1 cellular context compared by ENCODE assay signal in genomic region chr3:188746291-188746783, GRCh38.
A peak's percentile ranks its signal among the peaks of the same experiment; 100 is the strongest.
TF ChIP-seq lines count a peak whose summit lies in the region.

No MANE protein-coding gene starts in this region.

TF ChIP-seq in HepG2, 621 proteins besides CTCF, POLR2A, EP300 and RAD21 (continued from another document and continues in another):
- no peak for TF ChIP-seq KIAA2018 (CRISPR knock-in tag; IDR thresholded peaks at IDR 0.05; ENCODE audit: borderline replicate concordance)
- no peak for TF ChIP-seq ZNF879 (CRISPR knock-in tag; IDR thresholded peaks at IDR 0.05)
- 0 out of 2 replicates have a peak, but pooled peaks have one; percentile 79 for TF ChIP-seq TOE1 (CRISPR knock-in tag; IDR thresholded peaks at IDR 0.05)
- TF ChIP-seq ZBTB7B (CRISPR knock-in tag; IDR thresholded peaks at IDR 0.05), result peak; percentile 76; the same call in 1 of the 2 replicates
- TF ChIP-seq POLR2AphosphoS2 (IDR thresholded peaks at IDR 0.05; ENCODE audit: low read depth, low read length), result no peak
- TF ChIP-seq SOX5 (CRISPR knock-in tag; IDR thresholded peaks at IDR 0.05; ENCODE audit: borderline replicate concordance), result peak; percentile 99
- TF ChIP-seq DNMT3B (CRISPR knock-in tag; conservative IDR thresholded peaks at IDR 0.05), result peak; percentile 93; the same call in 1 of the 2 replicates
- TF ChIP-seq PAXIP1 (CRISPR knock-in tag; conservative IDR thresholded peaks at IDR 0.05), result peak; percentile 99
- peak; percentile 59 for TF ChIP-seq PHF5A (CRISPR knock-in tag; IDR thresholded peaks at IDR 0.05; ENCODE audit: low read depth, unreplicated experiment)
- TF ChIP-seq ZNF3 (CRISPR knock-in tag; IDR thresholded peaks at IDR 0.05), result peak; percentile 55; the same call in 1 of the 2 replicates
- TF ChIP-seq BRCA1 (CRISPR knock-in tag; IDR thresholded peaks at IDR 0.05), result peak; percentile 64; the same call in 1 of the 2 replicates
- TF ChIP-seq ZNF121 (CRISPR knock-in tag; IDR thresholded peaks at IDR 0.05), result no peak
- no peak for TF ChIP-seq AKNA (CRISPR knock-in tag; IDR thresholded peaks at IDR 0.05; ENCODE audit: borderline replicate concordance)
- TF ChIP-seq NFAT5 (CRISPR knock-in tag; IDR thresholded peaks at IDR 0.05), result no peak
- peak; percentile 95 for TF ChIP-seq RXRB (CRISPR knock-in tag; IDR thresholded peaks at IDR 0.05; ENCODE audit: borderline replicate concordance)
- TF ChIP-seq TMF1 (CRISPR knock-in tag; IDR thresholded peaks at IDR 0.05; ENCODE audit: low read depth), result no peak
- no peak for TF ChIP-seq ZNF83 (CRISPR knock-in tag; IDR thresholded peaks at IDR 0.05; ENCODE audit: borderline replicate concordance)
- peak; percentile 17; the same call in 1 of the 2 replicates for TF ChIP-seq ZFY (CRISPR knock-in tag; IDR thresholded peaks at IDR 0.05)
- TF ChIP-seq ZBTB25 (CRISPR knock-in tag; IDR thresholded peaks at IDR 0.05), result peak; percentile 92
- TF ChIP-seq HOXA3 (CRISPR knock-in tag; IDR thresholded peaks at IDR 0.05), result peak; percentile 89
- TF ChIP-seq ZNF569 (CRISPR knock-in tag; IDR thresholded peaks at IDR 0.05; ENCODE audit: borderline replicate concordance), result no peak
- 0 out of 2 replicates have a peak, but pooled peaks have one; percentile 12 for TF ChIP-seq CREB1 (IDR thresholded peaks at IDR 0.05)
- peak; percentile 85 for TF ChIP-seq CREB1 (CRISPR knock-in tag; IDR thresholded peaks at IDR 0.05)
- TF ChIP-seq PRDM4 (CRISPR knock-in tag; IDR thresholded peaks at IDR 0.05; ENCODE audit: borderline replicate concordance), result no peak
- no peak for TF ChIP-seq KMT2A (CRISPR knock-in tag; IDR thresholded peaks at IDR 0.05)
